24 cellular contexts compared by ENCODE assay signal in the genomic region with DNA sequence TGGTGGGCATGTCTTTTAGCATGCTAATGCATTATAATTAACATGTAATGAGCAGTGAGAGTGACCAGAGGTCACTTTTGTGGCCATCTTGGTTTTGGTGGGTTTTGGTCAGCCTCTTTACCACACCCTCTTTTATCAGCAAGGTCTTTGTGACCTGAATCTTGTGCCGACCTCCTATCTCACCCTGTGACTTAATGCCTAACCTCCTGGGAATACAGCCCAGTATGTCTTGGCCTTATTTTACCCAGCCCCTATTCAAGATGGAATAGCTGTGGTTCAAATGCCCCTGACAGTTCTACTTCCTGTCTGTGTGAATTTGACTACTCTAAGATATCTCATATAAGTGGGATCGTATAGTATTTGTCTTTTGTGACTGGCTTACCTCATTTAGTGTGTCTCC.
"Had no signal": no experiment of that assay in that cellular context is flagged by ENCODE, and none has a peak within 500 bp of the region (broad histone marks: within the 10 kb centered on the region; RNA-seq: fewer than 3 reads in every experiment).

No MANE protein-coding gene starts in this region.

- H3K4me1 Mint-ChIP-seq: stimulated activated effector memory CD8-positive, alpha-beta T cell treated with anti-CD3 and anti-CD28 coated beads, Interleukin-12 subunit alpha, Interleukin-12 subunit beta, amount 100 ng/mL, for 72 hours had no signal

- H3K4me3 Mint-ChIP-seq: naive thymus-derived CD8-positive, alpha-beta T cell; stimulated activated effector memory CD8-positive, alpha-beta T cell treated with anti-CD3 and anti-CD28 coated beads, Interleukin-12 subunit alpha, Interleukin-12 subunit beta, amount 100 ng/mL, for 72 hours had no signal

- H3K27me3 Mint-ChIP-seq: naive thymus-derived CD8-positive, alpha-beta T cell had no signal

- H3K9me3 Mint-ChIP-seq: naive thymus-derived CD8-positive, alpha-beta T cell; stimulated activated effector memory CD8-positive, alpha-beta T cell treated with anti-CD3 and anti-CD28 coated beads, Interleukin-12 subunit alpha, Interleukin-12 subunit beta, amount 100 ng/mL, for 72 hours had no signal

- H3K36me3 Mint-ChIP-seq: naive thymus-derived CD8-positive, alpha-beta T cell; stimulated activated effector memory CD8-positive, alpha-beta T cell treated with anti-CD3 and anti-CD28 coated beads, Interleukin-12 subunit alpha, Interleukin-12 subunit beta, amount 100 ng/mL, for 72 hours had no signal

- H3K4me3 ChIP-seq: dorsolateral prefrontal cortex, heart right ventricle, left lung, pancreas, prostate gland, sigmoid colon, stomach, thyroid gland, vagina had no signal

- H3K27ac ChIP-seq: dorsolateral prefrontal cortex, heart right ventricle, left lung, pancreas, prostate gland, sigmoid colon, stomach, thyroid gland, vagina had no signal

- ATAC-seq: heart right ventricle; left cardiac atrium; left lung; naive thymus-derived CD8-positive, alpha-beta T cell; pancreas; right cardiac atrium; stimulated activated effector memory CD8-positive, alpha-beta T cell treated with anti-CD3 and anti-CD28 coated beads, Interleukin-12 subunit alpha, Interleukin-12 subunit beta, amount 100 ng/mL, for 72 hours had no signal

- H3K9me3 ChIP-seq: heart right ventricle, left lung, pancreas, prostate gland, sigmoid colon, stomach, thyroid gland, vagina had no signal

- H3K27me3 ChIP-seq: dorsolateral prefrontal cortex, heart right ventricle, left lung, pancreas, sigmoid colon, stomach, thyroid gland, vagina had no signal

- H3K36me3 ChIP-seq: pancreas, prostate gland, thyroid gland, vagina had no signal

- H3K27ac Mint-ChIP-seq: stimulated activated effector memory CD8-positive, alpha-beta T cell treated with anti-CD3 and anti-CD28 coated beads, Interleukin-12 subunit alpha, Interleukin-12 subunit beta, amount 100 ng/mL, for 72 hours had no signal

- H3K4me1 ChIP-seq: left lung, prostate gland, thyroid gland, vagina had no signal

- DNase-seq: dorsolateral prefrontal cortex; effector CD4-positive, alpha-beta T cell; foreskin fibroblast; glutamatergic neuron; heart right ventricle; hippocampal formation; left cardiac atrium; left lung; mammary epithelial cell; mesendoderm; naive thymus-derived CD8-positive, alpha-beta T cell; occipital lobe; pancreas; right cardiac atrium; sigmoid colon; stimulated activated CD4-positive, alpha-beta T cell treated with anti-CD3 and anti-CD28 coated beads, Interleukin-2, amount 100 ng/mL, for 24 hours; stimulated activated CD4-positive, alpha-beta T cell treated with anti-CD3 and anti-CD28 coated beads, Interleukin-4, amount 100 ng/mL, for 24 hours; stimulated activated naive CD4-positive, alpha-beta T cell treated with Interleukin-2 at 50 U/mL for 16 hours; stomach; thyroid gland; trophoblast cell had no signal
